In the genomic region with DNA sequence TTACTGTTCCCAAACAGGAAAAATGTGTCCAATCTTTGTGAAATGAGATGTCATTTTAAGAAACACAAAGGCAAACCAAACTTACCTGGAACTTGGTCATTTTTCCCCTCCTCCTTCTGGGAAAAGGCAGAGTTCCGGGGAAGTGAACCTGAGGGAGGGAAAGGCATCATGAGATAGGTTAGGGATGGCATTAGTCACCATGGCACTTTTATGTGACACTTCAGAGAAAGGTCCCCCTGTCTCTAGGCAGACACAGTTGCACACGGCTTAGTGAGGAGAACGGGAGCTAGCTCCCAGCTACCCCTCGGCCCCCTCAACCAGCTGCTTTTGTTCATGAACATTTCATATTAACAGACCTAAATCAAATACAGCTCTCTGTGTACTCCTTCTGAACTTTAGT, we compare ENCODE assay signal across 10 cellular contexts. TPM values are rescaled to one million over a fixed set of nuclear protein-coding genes. Genes with fewer than 3 reads are reported as not detected.
DNase-seq lines count a peak whose midpoint lies in the region; ATAC-seq and TF ChIP-seq lines count a peak whose summit lies in the region.
"Had no signal": no experiment of that assay in that cellular context is flagged by ENCODE, and none has a peak within 500 bp of the region (broad histone marks: within the 10 kb centered on the region; RNA-seq: fewer than 3 reads in every experiment).

No MANE protein-coding gene starts in this region.

- H3K9me3 ChIP-seq in left ventricle myocardium inferior (replicated peaks) (peaks cover 14% of the 10 kb centered on the region), SJCRH30 (replicated peaks) (no peaks in the 10 kb centered on the region), iPS-20b (ENCODE audit: insufficient read depth, low read depth, low read length) (peaks cover 9% of the 10 kb centered on the region; the same call in 1 of the 2 replicates)

- ATAC-seq in left cardiac atrium = no peak

- H3K36me3 ChIP-seq in left ventricle myocardium inferior (peaks cover 43% of the 10 kb centered on the region), SJCRH30 (peaks cover 31% of the 10 kb centered on the region), iPS-20b (ENCODE audit: insufficient read depth, low read depth, low read length) (peaks cover 26% of the 10 kb centered on the region)

- intact Hi-C loops in left ventricle myocardium inferior (cut with micrococcal nuclease) = no loop called here
- intact Hi-C loops in left cardiac atrium (cut with DNase I) = no loop called here

- peak overlapping the region; percentile 88 for H3K4me3 ChIP-seq in left ventricle myocardium inferior
- H3K4me3 ChIP-seq in SJCRH30 = peak overlapping the region; percentile 64; the same call in 1 of the 2 replicates
- H3K4me3 ChIP-seq in iPS-20b (ENCODE audit: low read length) = peak overlapping the region; percentile 93; the same call in 1 of the 2 replicates

- no peaks in the 10 kb centered on the region for H3K9me3 Mint-ChIP-seq in type B pancreatic cell

- H3K9ac ChIP-seq in iPS-20b (ENCODE audit: low read depth, low read length) = no peak overlapping the region

- H3K36me3 Mint-ChIP-seq in type B pancreatic cell = peaks cover 27% of the 10 kb centered on the region

- H3K27ac ChIP-seq in left ventricle myocardium inferior (replicated peaks) = no peak overlapping the region
- H3K27ac ChIP-seq in SJCRH30 = no peak overlapping the region
- no peak overlapping the region for H3K27ac ChIP-seq in iPS-20b (ENCODE audit: low read length)

- no peaks in the 10 kb centered on the region for H3K27me3 ChIP-seq in left ventricle myocardium inferior (ENCODE audit: low read depth)
- no peaks in the 10 kb centered on the region for H3K27me3 ChIP-seq in SJCRH30
- H3K27me3 ChIP-seq in iPS-20b (ENCODE audit: insufficient read depth, low read length) = no peaks in the 10 kb centered on the region; the same call in 1 of the 2 replicates

- H3K4me1 ChIP-seq in left ventricle myocardium inferior = peaks cover 22% of the 10 kb centered on the region
- H3K4me1 ChIP-seq in SJCRH30 = peaks cover 2% of the 10 kb centered on the region
- H3K4me1 ChIP-seq in iPS-20b (ENCODE audit: insufficient read depth, low read length) = no peaks in the 10 kb centered on the region

- no peaks in the 10 kb centered on the region for H3K27me3 Mint-ChIP-seq in type B pancreatic cell

- peak overlapping the region; percentile 95 for H3K4me3 Mint-ChIP-seq in type B pancreatic cell

- peak overlapping the region; percentile 83 for H3K27ac Mint-ChIP-seq in type B pancreatic cell

- peaks cover 8% of the 10 kb centered on the region for H3K4me1 Mint-ChIP-seq in type B pancreatic cell (ENCODE audit: unreplicated experiment)

- TF ChIP-seq CTCF in left ventricle myocardium inferior (IDR thresholded peaks at IDR 0.05; ENCODE audit: borderline replicate concordance) (no peak), type B pancreatic cell (conservative IDR thresholded peaks at IDR 0.05) (no peak)

- no peak for DNase-seq in left ventricle myocardium inferior
- DNase-seq in left cardiac atrium = no peak
- DNase-seq in SJCRH30 = peak in 1 of 2 experiments; percentile 19
- DNase-seq in type B pancreatic cell (ENCODE audit: extremely low spot score, unreplicated experiment) = no peak
- no peak for DNase-seq in cerebellar cortex (ENCODE audit: low spot score)
- DNase-seq in Ammon's horn (ENCODE audit: low spot score) = no peak
- DNase-seq in OCI-M2 (lab: John Stamatoyannopoulos, UW; ENCODE audit: unreplicated experiment) = no peak
- DNase-seq: activated CD8-positive, alpha-beta memory T cell treated with anti-CD3 and anti-CD28 coated beads, Interleukin-2, amount 50 U/mL, for 48 hours; NCI-H446 had no signal

RNA-seq across cellular contexts. Expression of a gene that starts 1.5 kb away (rescaled TPM):
- total RNA-seq in left ventricle myocardium inferior (4.8 TPM), left cardiac atrium (1 to 10 TPM; 3.3 to 4.3 TPM), type B pancreatic cell (ENCODE audit: low replicate concordance) (7.4 and 11.2 TPM in 2 replicates)
- total RNA-seq in SJCRH30 (2014; rRNA removed; shearing (Covaris generic)) = 8.0 and 8.2 TPM in 2 replicates

RNA-seq across cellular contexts. Expression of a gene that starts 43.6 kb away (rescaled TPM):
- total RNA-seq in left ventricle myocardium inferior = 6.8 TPM
- total RNA-seq in left cardiac atrium = 1 to 10 TPM; 3.4 to 5.5 TPM
- 0.08 TPM in 2 replicates for total RNA-seq in SJCRH30 (2014; rRNA removed; shearing (Covaris generic))
- 3.2 and 4.4 TPM in 2 replicates for total RNA-seq in type B pancreatic cell (ENCODE audit: low replicate concordance)

RNA-seq across cellular contexts. Expression of a gene that starts 53.2 kb away (rescaled TPM):
- total RNA-seq in left ventricle myocardium inferior = 3.5 TPM
- total RNA-seq in left cardiac atrium = 1 to 10 TPM; 4.5 to 5.2 TPM
- 8.5 and 11.7 TPM in 2 replicates for total RNA-seq in SJCRH30 (2014; rRNA removed; shearing (Covaris generic))
- 8.0 and 9.8 TPM in 2 replicates for total RNA-seq in type B pancreatic cell (ENCODE audit: low replicate concordance)
